8 cellular contexts compared by ENCODE assay signal in the genomic region with DNA sequence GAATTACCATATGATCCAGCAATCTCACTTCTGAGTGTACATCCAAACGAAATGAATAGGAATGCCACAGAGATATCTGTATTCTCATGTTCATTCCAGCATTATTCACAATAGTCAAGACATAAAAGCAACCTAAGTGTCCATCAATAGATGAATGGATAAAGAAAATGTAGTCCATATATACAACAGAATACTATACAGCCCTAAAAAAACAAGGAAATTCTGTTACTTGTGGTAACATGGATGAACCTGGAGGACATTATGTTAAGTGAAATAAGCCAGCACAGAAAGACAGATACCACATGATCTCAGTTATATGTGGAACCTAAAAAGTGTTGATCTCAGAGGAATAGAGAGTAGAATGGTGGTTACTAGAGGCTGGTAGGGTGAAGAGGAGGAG. TPM values are rescaled to one million over a fixed set of nuclear protein-coding genes. Genes with fewer than 3 reads are reported as not detected.
"Had no signal": no experiment of that assay in that cellular context is flagged by ENCODE, and none has a peak within 500 bp of the region (broad histone marks: within the 10 kb centered on the region; RNA-seq: fewer than 3 reads in every experiment).

No MANE protein-coding gene starts in this region.

- DNase-seq: GDM1, GF-D8 had no signal

- FAIRE-seq: G401.6, GM12891, GM12892, GM18507, GM19239 had no signal

RNA-seq across cellular contexts. Expression of a gene that starts 26.7 kb away (rescaled TPM):
- total RNA-seq: G401 had no signal
